In the genomic region with DNA sequence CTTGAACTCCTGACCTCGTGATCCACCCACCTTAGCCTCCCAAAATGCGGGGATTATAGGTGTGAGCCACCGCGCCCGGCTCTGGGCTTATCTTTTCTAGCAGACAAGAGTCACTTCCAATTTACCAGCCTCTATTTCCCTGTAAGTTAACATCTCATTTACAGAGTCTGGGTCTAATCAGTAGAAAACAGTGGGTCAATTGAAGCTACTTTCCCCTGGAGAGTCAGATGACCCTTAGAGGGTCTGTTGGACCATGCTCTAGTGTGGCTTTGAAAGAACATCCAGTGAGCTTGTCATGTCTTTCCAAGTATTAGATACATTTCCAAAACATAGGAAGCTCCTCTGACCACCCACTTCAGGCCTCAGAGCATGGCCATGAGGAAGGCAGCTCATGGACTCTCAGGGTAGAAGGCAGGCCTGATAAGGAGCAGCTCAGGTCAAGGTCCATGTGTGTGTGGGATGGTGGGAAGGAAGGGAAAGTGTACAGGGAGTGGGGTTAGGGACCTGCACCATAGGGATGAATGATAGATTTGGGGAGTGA, we compare ENCODE assay signal across 24 cellular contexts. TPM values are rescaled to one million over a fixed set of nuclear protein-coding genes. Genes with fewer than 3 reads are reported as not detected.
A peak's percentile ranks its signal among the peaks of the same experiment; 100 is the strongest.
DNase-seq lines count a peak whose midpoint lies in the region; ATAC-seq and TF ChIP-seq lines count a peak whose summit lies in the region.
"Had no signal": no experiment of that assay in that cellular context is flagged by ENCODE, and none has a peak within 500 bp of the region (broad histone marks: within the 10 kb centered on the region; RNA-seq: fewer than 3 reads in every experiment).

No MANE protein-coding gene starts in this region.

- no peak overlapping the region for H3K4me3 Mint-ChIP-seq in activated CD4-positive, alpha-beta T cell treated with anti-CD3 and anti-CD28 coated beads, Interleukin-2, amount 10 ng/mL, durations not matched to agents 24 days and 14 days
- no peak overlapping the region for H3K4me3 Mint-ChIP-seq in activated naive CD8-positive, alpha-beta T cell treated with anti-CD3 and anti-CD28 coated beads for 36 hours
- H3K4me3 Mint-ChIP-seq in activated CD4-positive, alpha-beta memory T cell treated with anti-CD3 and anti-CD28 coated beads for 36 hours: no peak overlapping the region
- H3K4me3 Mint-ChIP-seq: IgD-negative memory B cell had no signal

- H3K27ac ChIP-seq in HEK293 (ENCODE audit: extremely low read depth, low read depth, low read length): no peak overlapping the region
- H3K27ac ChIP-seq: 22Rv1 had no signal

- no peaks in the 10 kb centered on the region for H3K36me3 ChIP-seq in HEK293 (ENCODE audit: control insufficient read depth in 2 of 2, insufficient read depth in 1 of 2, low read length in 2 of 2)
- no peaks in the 10 kb centered on the region for H3K36me3 ChIP-seq in mucosa of descending colon (ENCODE audit: low read depth)

- ATAC-seq in mucosa of descending colon: peak; percentile 40
- ATAC-seq: HCT116 had no signal

- TF ChIP-seq CTCF in HEK293 (tag by site-specific recombination; IDR thresholded peaks at IDR 0.05) (no peak), mucosa of descending colon (IDR thresholded peaks at IDR 0.05) (no peak)

- peaks cover 59% of the 10 kb centered on the region for H3K4me1 Mint-ChIP-seq in activated CD4-positive, alpha-beta T cell treated with anti-CD3 and anti-CD28 coated beads, Interleukin-2, amount 10 ng/mL, durations not matched to agents 24 days and 14 days
- H3K4me1 Mint-ChIP-seq in activated naive CD8-positive, alpha-beta T cell treated with anti-CD3 and anti-CD28 coated beads for 36 hours: peaks cover 66% of the 10 kb centered on the region
- H3K4me1 Mint-ChIP-seq in activated CD4-positive, alpha-beta memory T cell treated with anti-CD3 and anti-CD28 coated beads for 36 hours (ENCODE audit: low read depth): peaks cover 44% of the 10 kb centered on the region

- POLR2A ChIA-PET in HEK293 (lab: Yijun Ruan, JAX): no interaction called here
- POLR2A ChIA-PET in activated CD4-positive, alpha-beta memory T cell treated with anti-CD3 and anti-CD28 coated beads for 36 hours (lab: Charles Lee): no interaction called here

- H3K36me3 Mint-ChIP-seq in activated CD4-positive, alpha-beta T cell treated with anti-CD3 and anti-CD28 coated beads, Interleukin-2, amount 10 ng/mL, durations not matched to agents 24 days and 14 days (ENCODE audit: low read depth): no peaks in the 10 kb centered on the region
- peaks cover 3% of the 10 kb centered on the region for H3K36me3 Mint-ChIP-seq in activated naive CD8-positive, alpha-beta T cell treated with anti-CD3 and anti-CD28 coated beads for 36 hours
- no peaks in the 10 kb centered on the region for H3K36me3 Mint-ChIP-seq in activated CD4-positive, alpha-beta memory T cell treated with anti-CD3 and anti-CD28 coated beads for 36 hours

- peaks cover 5% of the 10 kb centered on the region for H3K9me3 Mint-ChIP-seq in activated CD4-positive, alpha-beta T cell treated with anti-CD3 and anti-CD28 coated beads, Interleukin-2, amount 10 ng/mL, durations not matched to agents 24 days and 14 days
- no peaks in the 10 kb centered on the region for H3K9me3 Mint-ChIP-seq in activated naive CD8-positive, alpha-beta T cell treated with anti-CD3 and anti-CD28 coated beads for 36 hours
- no peaks in the 10 kb centered on the region for H3K9me3 Mint-ChIP-seq in activated CD4-positive, alpha-beta memory T cell treated with anti-CD3 and anti-CD28 coated beads for 36 hours

- CTCF ChIA-PET in HEK293 (lab: Yijun Ruan, JAX): interaction anchor here (0.6 to 4.5 kb wide), 4 partner anchors 23 to 116 kb away, joined by 3 to 30 read pairs (median 3); no protein-coding TSS in a partner anchor
- CTCF ChIA-PET in activated CD4-positive, alpha-beta memory T cell treated with anti-CD3 and anti-CD28 coated beads for 36 hours (lab: Charles Lee): interaction anchor here (1.2 to 2.9 kb wide), 2 partner anchors 16 to 55 kb away, joined by 5 to 21 read pairs; no protein-coding TSS in a partner anchor

- H3K4me1 ChIP-seq in HEK293 (ENCODE audit: control insufficient read depth, insufficient read depth, low read length): peaks cover 17% of the 10 kb centered on the region
- H3K4me1 ChIP-seq in mucosa of descending colon (ENCODE audit: low read depth): no peaks in the 10 kb centered on the region

- DNase-seq in activated CD4-positive, alpha-beta T cell treated with anti-CD3 and anti-CD28 coated beads, Interleukin-2, amount 10 ng/mL, durations not matched to agents 24 days and 14 days: peak; percentile 51
- no peak for DNase-seq in activated CD4-positive, alpha-beta T cell treated with anti-CD3 and anti-CD28 coated beads, Interleukin-2, amount 50 U/mL, for 48 hours
- no peak for DNase-seq in activated naive CD8-positive, alpha-beta T cell treated with anti-CD3 and anti-CD28 coated beads for 36 hours
- DNase-seq in mucosa of descending colon (no peak), cerebellar nuclear complex (lab: John Stamatoyannopoulos, UW) (no peak)
- no peak for DNase-seq in stimulated activated CD4-positive, alpha-beta T cell treated with anti-CD3 and anti-CD28 coated beads, Interleukin-1b, Interleukin-23, amount 100 ng/mL, for 48 hours
- DNase-seq in activated CD4-positive, alpha-beta memory T cell treated with anti-CD3 and anti-CD28 coated beads for 36 hours: no peak
- DNase-seq: Calu3; DMS79 treated with DMSO at 0.1 percent for 48 hours; GF-D8; NCI-H1048; NCI-H1417; NCI-H1694; NCI-H2029 treated with DMSO at 0.1 percent for 48 hours; NCI-H446 treated with DMSO at 0.1 percent for 48 hours; NCI-H526; NCI-H82; NK-92 treated with Interleukin-12 subunit alpha and Interleukin-12 subunit beta, amount 100 ng/mL, for 24 hours; Right ventricle myocardium superior; RPMI8226 had no signal

- no peaks in the 10 kb centered on the region for H3K9me3 ChIP-seq in HEK293 (ENCODE audit: control insufficient read depth, insufficient read depth, low read depth, low read length)
- no peaks in the 10 kb centered on the region for H3K9me3 ChIP-seq in mucosa of descending colon

- no peak overlapping the region for H3K4me3 ChIP-seq in HEK293 (ENCODE audit: low read depth, low read length)
- H3K4me3 ChIP-seq in mucosa of descending colon: no peak overlapping the region

- peak overlapping the region; percentile 29 for H3K27ac Mint-ChIP-seq in activated CD4-positive, alpha-beta T cell treated with anti-CD3 and anti-CD28 coated beads, Interleukin-2, amount 10 ng/mL, durations not matched to agents 24 days and 14 days
- H3K27ac Mint-ChIP-seq in activated naive CD8-positive, alpha-beta T cell treated with anti-CD3 and anti-CD28 coated beads for 36 hours: peak overlapping the region; percentile 10
- H3K27ac Mint-ChIP-seq in activated CD4-positive, alpha-beta memory T cell treated with anti-CD3 and anti-CD28 coated beads for 36 hours: no peak overlapping the region
- H3K27ac Mint-ChIP-seq: IgD-negative memory B cell had no signal

- no peaks in the 10 kb centered on the region for H3K27me3 Mint-ChIP-seq in activated CD4-positive, alpha-beta T cell treated with anti-CD3 and anti-CD28 coated beads, Interleukin-2, amount 10 ng/mL, durations not matched to agents 24 days and 14 days
- H3K27me3 Mint-ChIP-seq in activated naive CD8-positive, alpha-beta T cell treated with anti-CD3 and anti-CD28 coated beads for 36 hours: no peaks in the 10 kb centered on the region
- no peaks in the 10 kb centered on the region for H3K27me3 Mint-ChIP-seq in activated CD4-positive, alpha-beta memory T cell treated with anti-CD3 and anti-CD28 coated beads for 36 hours
- H3K27me3 Mint-ChIP-seq: IgD-negative memory B cell had no signal

- intact Hi-C loops in activated CD4-positive, alpha-beta T cell treated with anti-CD3 and anti-CD28 coated beads, Interleukin-2, amount 10 ng/mL, durations not matched to agents 24 days and 14 days (cut with micrococcal nuclease): loop anchor here (10.0 kb wide), 1 partner anchor 978 kb away; no protein-coding TSS in a partner anchor
- intact Hi-C loops in mucosa of descending colon (cut with DNase I, micrococcal nuclease): no loop called here
- intact Hi-C loops in activated CD4-positive, alpha-beta memory T cell treated with anti-CD3 and anti-CD28 coated beads for 36 hours (cut with micrococcal nuclease): loop anchor here (10.0 kb wide), 2 partner anchors 978 to 1518 kb away; no protein-coding TSS in a partner anchor

TF ChIP-seq in HEK293, 187 proteins besides CTCF, POLR2A, EP300 and RAD21:
- peak; percentile 68; the same call in 1 of the 2 replicates for TF ChIP-seq ZNF707 (tag by site-specific recombination; IDR thresholded peaks at IDR 0.05)
- TF ChIP-seq ZNF768 (tag by site-specific recombination; IDR thresholded peaks at IDR 0.05): no peak
- no peak for TF ChIP-seq EGR2 (tag by site-specific recombination; IDR thresholded peaks at IDR 0.05; ENCODE audit: low read depth)
- TF ChIP-seq GLIS1 (tag by site-specific recombination; IDR thresholded peaks at IDR 0.05): no peak

RNA-seq across cellular contexts. Expression of gene RBM20, which starts 27.6 kb away (rescaled TPM):
- total RNA-seq in activated CD4-positive, alpha-beta T cell treated with anti-CD3 and anti-CD28 coated beads, Interleukin-2, amount 10 ng/mL, durations not matched to agents 24 days and 14 days: 0.05 TPM in 1 of 2 replicates, not detected in the other
- under 1 TPM; 0.42 to 0.45 TPM for total RNA-seq in activated naive CD8-positive, alpha-beta T cell treated with anti-CD3 and anti-CD28 coated beads for 36 hours
- total RNA-seq in mucosa of descending colon: 1 to 10 TPM in 2 of 3 donors, under 1 TPM in 1; 0.46 to 9.7 (median 2.0) TPM
- not detected for total RNA-seq in activated CD4-positive, alpha-beta memory T cell treated with anti-CD3 and anti-CD28 coated beads for 36 hours
- total RNA-seq: Calu3 had no signal

RNA-seq across cellular contexts. Expression of gene SMC3, which starts 49.1 kb away (rescaled TPM):
- total RNA-seq in activated CD4-positive, alpha-beta T cell treated with anti-CD3 and anti-CD28 coated beads, Interleukin-2, amount 10 ng/mL, durations not matched to agents 24 days and 14 days: 82.2 and 87.3 TPM in 2 replicates
- 10 to 100 TPM; 75.6 to 76.5 TPM for total RNA-seq in activated naive CD8-positive, alpha-beta T cell treated with anti-CD3 and anti-CD28 coated beads for 36 hours
- total RNA-seq in mucosa of descending colon: 10 to 100 TPM; 24.1 to 36.3 (median 27.3) TPM
- total RNA-seq in activated CD4-positive, alpha-beta memory T cell treated with anti-CD3 and anti-CD28 coated beads for 36 hours: 10 to 100 TPM; 89.5 to 92.2 TPM

Comparison
In these comparisons a context has a peak if more than half of its experiments do, and no peak if none do; other contexts are left out.
1. intact Hi-C loops: an anchor here in activated CD4-positive, alpha-beta T cell treated with anti-CD3 and anti-CD28 coated beads, Interleukin-2, amount 10 ng/mL, durations not matched to agents 24 days and 14 days (10.0 kb wide) and activated CD4-positive, alpha-beta memory T cell treated with anti-CD3 and anti-CD28 coated beads for 36 hours (10.0 kb wide); none called in mucosa of descending colon.